ENCODE assay signal across 1 cellular context in the genomic region with DNA sequence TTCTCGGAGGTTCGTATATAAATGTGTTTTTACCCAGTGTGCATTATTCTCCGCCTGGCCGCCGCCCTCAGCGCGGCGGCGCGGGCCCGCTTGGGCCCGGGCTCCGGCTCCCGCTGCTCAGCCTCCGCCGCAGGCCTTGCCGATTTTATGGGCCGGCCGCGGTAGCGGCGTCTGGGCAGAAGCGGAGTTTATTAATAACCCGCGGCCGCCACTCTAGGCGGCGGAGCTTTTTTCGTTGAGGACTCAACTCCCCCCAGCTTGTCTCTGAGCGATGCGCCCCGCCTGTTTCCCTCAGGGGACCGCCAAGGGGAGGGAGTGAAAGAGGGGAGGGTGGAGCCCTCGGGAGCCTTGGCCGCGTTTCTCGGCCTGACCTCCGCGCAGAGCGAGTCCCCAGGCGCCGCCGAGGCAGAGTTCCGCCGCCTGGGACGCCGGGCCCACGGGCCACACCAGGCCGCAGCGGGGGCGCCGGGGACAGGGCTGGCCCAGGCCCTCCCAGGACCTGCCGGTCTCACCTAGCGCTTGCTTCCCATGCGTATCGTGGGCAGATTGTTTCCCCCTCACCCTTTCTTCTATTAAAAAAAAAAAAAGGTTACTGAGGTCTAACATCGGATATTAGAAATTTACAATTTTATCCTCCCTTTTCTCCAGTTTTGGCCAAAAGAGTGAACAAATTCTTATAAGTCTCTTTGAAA.
TF ChIP-seq lines count a peak whose summit lies in the region.

No MANE protein-coding gene starts in this region.

TF ChIP-seq in K562, 482 proteins besides CTCF, POLR2A, EP300 and RAD21 (continued from another document and continues in another):
- TF ChIP-seq, protein P1, sequence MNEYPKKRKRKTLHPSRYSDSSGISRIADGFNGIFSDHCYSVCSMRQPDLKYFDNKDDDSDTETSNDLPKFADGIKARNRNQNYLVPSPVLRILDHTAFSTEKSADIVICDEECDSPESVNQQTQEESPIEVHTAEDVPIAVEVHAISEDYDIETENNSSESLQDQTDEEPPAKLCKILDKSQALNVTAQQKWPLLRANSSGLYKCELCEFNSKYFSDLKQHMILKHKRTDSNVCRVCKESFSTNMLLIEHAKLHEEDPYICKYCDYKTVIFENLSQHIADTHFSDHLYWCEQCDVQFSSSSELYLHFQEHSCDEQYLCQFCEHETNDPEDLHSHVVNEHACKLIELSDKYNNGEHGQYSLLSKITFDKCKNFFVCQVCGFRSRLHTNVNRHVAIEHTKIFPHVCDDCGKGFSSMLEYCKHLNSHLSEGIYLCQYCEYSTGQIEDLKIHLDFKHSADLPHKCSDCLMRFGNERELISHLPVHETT (CRISPR knock-in tag; conservative IDR thresholded peaks at IDR 0.05 in 1 of 2, IDR thresholded peaks at IDR 0.05 in 1 of 2), result peak in 1 of 2 experiments; percentile 72; a peak in 1 of 4 replicates
- TF ChIP-seq XRCC5 (IDR thresholded peaks at IDR 0.05; ENCODE audit: low read depth, low read length) (no peak), TAF1 (IDR thresholded peaks at IDR 0.05; ENCODE audit: control insufficient read depth, extremely low read depth, insufficient read depth, low read length, severe bottlenecking) (peak; percentile 96), ZNF785 (CRISPR knock-in tag; IDR thresholded peaks at IDR 0.05) (no peak), POLR2B (IDR thresholded peaks at IDR 0.05; ENCODE audit: low read depth, partially characterized antibody) (peak; percentile 68), POU5F1 (IDR thresholded peaks at IDR 0.05; ENCODE audit: borderline replicate concordance, low read depth, low read length, partially characterized antibody) (no peak), ZNF431 (CRISPR knock-in tag; IDR thresholded peaks at IDR 0.05) (no peak), GABPB1 (CRISPR knock-in tag; IDR thresholded peaks at IDR 0.05) (no peak; the same call in 1 of the 2 replicates), ZBTB1 (CRISPR knock-in tag; IDR thresholded peaks at IDR 0.05; ENCODE audit: borderline replicate concordance, low read depth) (peak; percentile 32; the same call in 1 of the 2 replicates), CCAR2 (IDR thresholded peaks at IDR 0.05; ENCODE audit: low read depth, low read length) (no peak), POLR2G (IDR thresholded peaks at IDR 0.05; ENCODE audit: low read depth, low read length) (peak; percentile 99)
- TF ChIP-seq, protein P2, sequence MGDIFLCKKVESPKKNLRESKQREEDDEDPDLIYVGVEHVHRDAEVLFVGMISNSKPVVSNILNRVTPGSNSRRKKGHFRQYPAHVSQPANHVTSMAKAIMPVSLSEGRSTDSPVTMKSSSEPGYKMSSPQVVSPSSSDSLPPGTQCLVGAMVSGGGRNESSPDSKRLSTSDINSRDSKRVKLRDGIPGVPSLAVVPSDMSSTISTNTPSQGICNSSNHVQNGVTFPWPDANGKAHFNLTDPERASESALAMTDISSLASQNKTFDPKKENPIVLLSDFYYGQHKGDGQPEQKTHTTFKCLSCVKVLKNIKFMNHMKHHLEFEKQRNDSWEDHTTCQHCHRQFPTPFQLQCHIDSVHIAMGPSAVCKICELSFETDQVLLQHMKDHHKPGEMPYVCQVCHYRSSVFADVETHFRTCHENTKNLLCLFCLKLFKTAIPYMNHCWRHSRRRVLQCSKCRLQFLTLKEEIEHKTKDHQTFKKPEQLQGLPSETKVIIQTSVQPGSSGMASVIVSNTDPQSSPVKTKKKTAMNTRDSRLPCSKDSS (IDR thresholded peaks at IDR 0.05; ENCODE audit: low read depth, partially characterized antibody), result no peak
- TF ChIP-seq, protein P3, sequence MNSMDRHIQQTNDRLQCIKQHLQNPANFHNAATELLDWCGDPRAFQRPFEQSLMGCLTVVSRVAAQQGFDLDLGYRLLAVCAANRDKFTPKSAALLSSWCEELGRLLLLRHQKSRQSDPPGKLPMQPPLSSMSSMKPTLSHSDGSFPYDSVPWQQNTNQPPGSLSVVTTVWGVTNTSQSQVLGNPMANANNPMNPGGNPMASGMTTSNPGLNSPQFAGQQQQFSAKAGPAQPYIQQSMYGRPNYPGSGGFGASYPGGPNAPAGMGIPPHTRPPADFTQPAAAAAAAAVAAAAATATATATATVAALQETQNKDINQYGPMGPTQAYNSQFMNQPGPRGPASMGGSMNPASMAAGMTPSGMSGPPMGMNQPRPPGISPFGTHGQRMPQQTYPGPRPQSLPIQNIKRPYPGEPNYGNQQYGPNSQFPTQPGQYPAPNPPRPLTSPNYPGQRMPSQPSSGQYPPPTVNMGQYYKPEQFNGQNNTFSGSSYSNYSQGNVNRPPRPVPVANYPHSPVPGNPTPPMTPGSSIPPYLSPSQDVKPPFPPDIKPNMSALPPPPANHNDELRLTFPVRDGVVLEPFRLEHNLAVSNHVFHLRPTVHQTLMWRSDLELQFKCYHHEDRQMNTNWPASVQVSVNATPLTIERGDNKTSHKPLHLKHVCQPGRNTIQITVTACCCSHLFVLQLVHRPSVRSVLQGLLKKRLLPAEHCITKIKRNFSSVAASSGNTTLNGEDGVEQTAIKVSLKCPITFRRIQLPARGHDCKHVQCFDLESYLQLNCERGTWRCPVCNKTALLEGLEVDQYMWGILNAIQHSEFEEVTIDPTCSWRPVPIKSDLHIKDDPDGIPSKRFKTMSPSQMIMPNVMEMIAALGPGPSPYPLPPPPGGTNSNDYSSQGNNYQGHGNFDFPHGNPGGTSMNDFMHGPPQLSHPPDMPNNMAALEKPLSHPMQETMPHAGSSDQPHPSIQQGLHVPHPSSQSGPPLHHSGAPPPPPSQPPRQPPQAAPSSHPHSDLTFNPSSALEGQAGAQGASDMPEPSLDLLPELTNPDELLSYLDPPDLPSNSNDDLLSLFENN (IDR thresholded peaks at IDR 0.05; ENCODE audit: low read depth in 2 of 2, low read length in 2 of 2), result no peak
- TF ChIP-seq, protein P4, sequence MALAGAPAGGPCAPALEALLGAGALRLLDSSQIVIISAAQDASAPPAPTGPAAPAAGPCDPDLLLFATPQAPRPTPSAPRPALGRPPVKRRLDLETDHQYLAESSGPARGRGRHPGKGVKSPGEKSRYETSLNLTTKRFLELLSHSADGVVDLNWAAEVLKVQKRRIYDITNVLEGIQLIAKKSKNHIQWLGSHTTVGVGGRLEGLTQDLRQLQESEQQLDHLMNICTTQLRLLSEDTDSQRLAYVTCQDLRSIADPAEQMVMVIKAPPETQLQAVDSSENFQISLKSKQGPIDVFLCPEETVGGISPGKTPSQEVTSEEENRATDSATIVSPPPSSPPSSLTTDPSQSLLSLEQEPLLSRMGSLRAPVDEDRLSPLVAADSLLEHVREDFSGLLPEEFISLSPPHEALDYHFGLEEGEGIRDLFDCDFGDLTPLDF (CRISPR knock-in tag; IDR thresholded peaks at IDR 0.05), result no peak
- TF ChIP-seq, protein P5, sequence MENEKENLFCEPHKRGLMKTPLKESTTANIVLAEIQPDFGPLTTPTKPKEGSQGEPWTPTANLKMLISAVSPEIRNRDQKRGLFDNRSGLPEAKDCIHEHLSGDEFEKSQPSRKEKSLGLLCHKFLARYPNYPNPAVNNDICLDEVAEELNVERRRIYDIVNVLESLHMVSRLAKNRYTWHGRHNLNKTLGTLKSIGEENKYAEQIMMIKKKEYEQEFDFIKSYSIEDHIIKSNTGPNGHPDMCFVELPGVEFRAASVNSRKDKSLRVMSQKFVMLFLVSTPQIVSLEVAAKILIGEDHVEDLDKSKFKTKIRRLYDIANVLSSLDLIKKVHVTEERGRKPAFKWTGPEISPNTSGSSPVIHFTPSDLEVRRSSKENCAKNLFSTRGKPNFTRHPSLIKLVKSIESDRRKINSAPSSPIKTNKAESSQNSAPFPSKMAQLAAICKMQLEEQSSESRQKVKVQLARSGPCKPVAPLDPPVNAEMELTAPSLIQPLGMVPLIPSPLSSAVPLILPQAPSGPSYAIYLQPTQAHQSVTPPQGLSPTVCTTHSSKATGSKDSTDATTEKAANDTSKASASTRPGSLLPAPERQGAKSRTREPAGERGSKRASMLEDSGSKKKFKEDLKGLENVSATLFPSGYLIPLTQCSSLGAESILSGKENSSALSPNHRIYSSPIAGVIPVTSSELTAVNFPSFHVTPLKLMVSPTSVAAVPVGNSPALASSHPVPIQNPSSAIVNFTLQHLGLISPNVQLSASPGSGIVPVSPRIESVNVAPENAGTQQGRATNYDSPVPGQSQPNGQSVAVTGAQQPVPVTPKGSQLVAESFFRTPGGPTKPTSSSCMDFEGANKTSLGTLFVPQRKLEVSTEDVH (IDR thresholded peaks at IDR 0.05; ENCODE audit: low read depth, partially characterized antibody), result no peak
- TF ChIP-seq, protein P6, sequence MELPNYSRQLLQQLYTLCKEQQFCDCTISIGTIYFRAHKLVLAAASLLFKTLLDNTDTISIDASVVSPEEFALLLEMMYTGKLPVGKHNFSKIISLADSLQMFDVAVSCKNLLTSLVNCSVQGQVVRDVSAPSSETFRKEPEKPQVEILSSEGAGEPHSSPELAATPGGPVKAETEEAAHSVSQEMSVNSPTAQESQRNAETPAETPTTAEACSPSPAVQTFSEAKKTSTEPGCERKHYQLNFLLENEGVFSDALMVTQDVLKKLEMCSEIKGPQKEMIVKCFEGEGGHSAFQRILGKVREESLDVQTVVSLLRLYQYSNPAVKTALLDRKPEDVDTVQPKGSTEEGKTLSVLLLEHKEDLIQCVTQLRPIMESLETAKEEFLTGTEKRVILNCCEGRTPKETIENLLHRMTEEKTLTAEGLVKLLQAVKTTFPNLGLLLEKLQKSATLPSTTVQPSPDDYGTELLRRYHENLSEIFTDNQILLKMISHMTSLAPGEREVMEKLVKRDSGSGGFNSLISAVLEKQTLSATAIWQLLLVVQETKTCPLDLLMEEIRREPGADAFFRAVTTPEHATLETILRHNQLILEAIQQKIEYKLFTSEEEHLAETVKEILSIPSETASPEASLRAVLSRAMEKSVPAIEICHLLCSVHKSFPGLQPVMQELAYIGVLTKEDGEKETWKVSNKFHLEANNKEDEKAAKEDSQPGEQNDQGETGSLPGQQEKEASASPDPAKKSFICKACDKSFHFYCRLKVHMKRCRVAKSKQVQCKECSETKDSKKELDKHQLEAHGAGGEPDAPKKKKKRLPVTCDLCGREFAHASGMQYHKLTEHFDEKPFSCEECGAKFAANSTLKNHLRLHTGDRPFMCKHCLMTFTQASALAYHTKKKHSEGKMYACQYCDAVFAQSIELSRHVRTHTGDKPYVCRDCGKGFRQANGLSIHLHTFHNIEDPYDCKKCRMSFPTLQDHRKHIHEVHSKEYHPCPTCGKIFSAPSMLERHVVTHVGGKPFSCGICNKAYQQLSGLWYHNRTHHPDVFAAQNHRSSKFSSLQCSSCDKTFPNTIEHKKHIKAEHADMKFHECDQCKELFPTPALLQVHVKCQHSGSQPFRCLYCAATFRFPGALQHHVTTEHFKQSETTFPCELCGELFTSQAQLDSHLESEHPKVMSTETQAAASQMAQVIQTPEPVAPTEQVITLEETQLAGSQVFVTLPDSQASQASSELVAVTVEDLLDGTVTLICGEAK (IDR thresholded peaks at IDR 0.05), result no peak
- TF ChIP-seq, protein P6 (CRISPR knock-in tag; IDR thresholded peaks at IDR 0.05), result no peak
- TF ChIP-seq, protein P7, sequence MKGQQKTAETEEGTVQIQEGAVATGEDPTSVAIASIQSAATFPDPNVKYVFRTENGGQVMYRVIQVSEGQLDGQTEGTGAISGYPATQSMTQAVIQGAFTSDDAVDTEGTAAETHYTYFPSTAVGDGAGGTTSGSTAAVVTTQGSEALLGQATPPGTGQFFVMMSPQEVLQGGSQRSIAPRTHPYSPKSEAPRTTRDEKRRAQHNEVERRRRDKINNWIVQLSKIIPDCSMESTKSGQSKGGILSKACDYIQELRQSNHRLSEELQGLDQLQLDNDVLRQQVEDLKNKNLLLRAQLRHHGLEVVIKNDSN (CRISPR knock-in tag; IDR thresholded peaks at IDR 0.05), result no peak
- TF ChIP-seq, protein P8, sequence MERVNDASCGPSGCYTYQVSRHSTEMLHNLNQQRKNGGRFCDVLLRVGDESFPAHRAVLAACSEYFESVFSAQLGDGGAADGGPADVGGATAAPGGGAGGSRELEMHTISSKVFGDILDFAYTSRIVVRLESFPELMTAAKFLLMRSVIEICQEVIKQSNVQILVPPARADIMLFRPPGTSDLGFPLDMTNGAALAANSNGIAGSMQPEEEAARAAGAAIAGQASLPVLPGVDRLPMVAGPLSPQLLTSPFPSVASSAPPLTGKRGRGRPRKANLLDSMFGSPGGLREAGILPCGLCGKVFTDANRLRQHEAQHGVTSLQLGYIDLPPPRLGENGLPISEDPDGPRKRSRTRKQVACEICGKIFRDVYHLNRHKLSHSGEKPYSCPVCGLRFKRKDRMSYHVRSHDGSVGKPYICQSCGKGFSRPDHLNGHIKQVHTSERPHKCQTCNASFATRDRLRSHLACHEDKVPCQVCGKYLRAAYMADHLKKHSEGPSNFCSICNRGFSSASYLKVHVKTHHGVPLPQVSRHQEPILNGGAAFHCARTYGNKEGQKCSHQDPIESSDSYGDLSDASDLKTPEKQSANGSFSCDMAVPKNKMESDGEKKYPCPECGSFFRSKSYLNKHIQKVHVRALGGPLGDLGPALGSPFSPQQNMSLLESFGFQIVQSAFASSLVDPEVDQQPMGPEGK (CRISPR knock-in tag; IDR thresholded peaks at IDR 0.05; ENCODE audit: borderline replicate concordance), result no peak
- TF ChIP-seq, protein P9, sequence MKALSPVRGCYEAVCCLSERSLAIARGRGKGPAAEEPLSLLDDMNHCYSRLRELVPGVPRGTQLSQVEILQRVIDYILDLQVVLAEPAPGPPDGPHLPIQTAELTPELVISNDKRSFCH (CRISPR knock-in tag; IDR thresholded peaks at IDR 0.05), result no peak
- TF ChIP-seq, protein P9 (tag; IDR thresholded peaks at IDR 0.05), result peak; percentile 33; the same call in 1 of the 2 replicates
